9 cellular contexts compared by ENCODE assay signal in the genomic region with DNA sequence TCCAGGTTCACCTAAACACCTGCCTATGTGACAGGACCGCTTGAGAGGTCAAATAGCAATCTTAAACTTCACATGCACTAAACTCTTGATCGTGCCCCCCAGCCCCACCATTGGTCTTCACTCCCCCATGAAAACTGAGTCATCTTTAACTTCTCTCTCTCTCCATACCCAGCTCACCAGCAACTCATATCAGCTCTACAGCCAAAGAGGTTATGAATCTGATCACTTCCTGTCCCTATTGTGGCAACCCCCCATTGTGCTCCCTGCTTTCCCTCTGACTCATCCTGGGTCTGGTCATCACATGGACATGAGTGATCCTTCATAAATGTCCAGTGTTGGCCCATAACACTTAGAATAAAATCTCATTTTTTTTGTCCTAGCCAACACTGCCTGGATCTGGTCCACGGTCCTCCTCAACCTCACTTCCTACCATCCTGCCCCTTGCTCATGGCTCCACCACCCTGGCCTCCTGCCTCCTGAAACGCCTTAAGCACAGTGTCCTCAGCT.
DNase-seq lines count a peak whose midpoint lies in the region; ATAC-seq and TF ChIP-seq lines count a peak whose summit lies in the region.
"Had no signal": no experiment of that assay in that cellular context is flagged by ENCODE, and none has a peak within 500 bp of the region (broad histone marks: within the 10 kb centered on the region; RNA-seq: fewer than 3 reads in every experiment).

No MANE protein-coding gene starts in this region.

- DNase-seq in Calu3 (peak; percentile 12), SK-N-SH (no peak), fibroblast of mammary gland (ENCODE audit: low read depth) (peak; percentile 97), gastrocnemius medialis (no peak), NCI-H2081 treated with DMSO at 0.1 percent for 48 hours (lab: John Stamatoyannopoulos, UW) (no peak), COR-L47 (lab: John Stamatoyannopoulos, UW) (no peak), Kasumi-1 (lab: John Stamatoyannopoulos, UW) (no peak)
- DNase-seq: midbrain had no signal

- H3K27me3 Mint-ChIP-seq in Calu3 (ENCODE audit: unreplicated experiment): no peaks in the 10 kb centered on the region

- peak overlapping the region; percentile 54 for H3K4me2 ChIP-seq in SK-N-SH

- ATAC-seq in gastrocnemius medialis (peak; percentile 16 to 53), HG03045 (IDR thresholded peaks at IDR 0.05; ENCODE audit: unreplicated experiment) (no peak)

- peaks cover 4% of the 10 kb centered on the region for H3K9me3 Mint-ChIP-seq in Calu3 (ENCODE audit: low read depth, unreplicated experiment)

- H3K27ac Mint-ChIP-seq in Calu3 (ENCODE audit: unreplicated experiment): peak overlapping the region; percentile 13

- H3K36me3 ChIP-seq in SK-N-SH (replicated peaks in 1 of 2; ENCODE audit: control insufficient read depth in 1 of 2, insufficient read depth in 2 of 2, low read length in 1 of 2) (peaks cover 59 to 63% of the 10 kb centered on the region in 2 experiments), gastrocnemius medialis (no peaks in the 10 kb centered on the region)

- peaks cover 17% of the 10 kb centered on the region for H3F3A ChIP-seq in SK-N-SH (replicated peaks; ENCODE audit: insufficient read depth)

- H3K27ac ChIP-seq in SK-N-SH (ENCODE audit: low read depth in 2 of 2, low read length in 1 of 2) (peak overlapping the region; percentile 31 to 87; a peak in 3 of 4 replicates), gastrocnemius medialis (no peak overlapping the region)

- H3K4me3 Mint-ChIP-seq in Calu3 (ENCODE audit: low read depth, unreplicated experiment): no peak overlapping the region

- TF ChIP-seq RAD21 in SK-N-SH (IDR thresholded peaks at IDR 0.05; ENCODE audit: low read length): no peak

- TF ChIP-seq EP300 in SK-N-SH (IDR thresholded peaks at IDR 0.05; ENCODE audit: borderline replicate concordance in 1 of 2, low read depth in 1 of 2, low read length in 1 of 2): peak in 1 of 2 experiments; percentile 97; a peak in 2 of 4 replicates

- WGBS in SK-N-SH (ENCODE audit: low lambda C conversion rate): 36% methylated on average over 4 of the region's 4 CpGs

- peak overlapping the region; percentile 27; the same call in 1 of the 2 replicates for H3K9ac ChIP-seq in SK-N-SH

- peaks cover 14 to 55% of the 10 kb centered on the region in 2 experiments; a peak in 3 of 4 replicates for H3K4me1 ChIP-seq in SK-N-SH (ENCODE audit: control insufficient read depth in 1 of 2, insufficient read depth in 2 of 2, low read depth in 1 of 2, low read length in 1 of 2)
- H3K4me1 ChIP-seq in gastrocnemius medialis: peaks cover 0 to 8% of the 10 kb centered on the region in 2 donors

- no peak for TF ChIP-seq POLR2A in gastrocnemius medialis (IDR thresholded peaks at IDR 0.05)

- H3K79me2 ChIP-seq in SK-N-SH (ENCODE audit: insufficient read depth): peaks cover 12% of the 10 kb centered on the region; the same call in 1 of the 2 replicates

- in situ Hi-C loops in gastrocnemius medialis (cut with MboI; ENCODE audit: low sequenced_read_pairs in 4 of 4): no loop called here

- no peak for TF ChIP-seq CTCF in Calu3 (IDR thresholded peaks at IDR 0.05; ENCODE audit: unreplicated experiment)
- TF ChIP-seq CTCF in SK-N-SH (IDR thresholded peaks at IDR 0.05): no peak
- no peak for TF ChIP-seq CTCF in fibroblast of mammary gland (conservative IDR thresholded peaks at IDR 0.05; ENCODE audit: control insufficient read depth, insufficient read depth, low read depth, low read length)
- TF ChIP-seq CTCF in gastrocnemius medialis (IDR thresholded peaks at IDR 0.05 in 4 of 5, conservative IDR thresholded peaks at IDR 0.05 in 1 of 5): no peak

- H3K9me3 ChIP-seq in SK-N-SH (no peaks in the 10 kb centered on the region), gastrocnemius medialis (no peaks in the 10 kb centered on the region)

- no peaks in the 10 kb centered on the region for H3K9me2 ChIP-seq in SK-N-SH

- H3K4me3 ChIP-seq in SK-N-SH (ENCODE audit: low read depth in 2 of 2, low read length in 1 of 2) (no peak overlapping the region), fibroblast of mammary gland (ENCODE audit: control insufficient read depth, low read depth, low read length) (no peak overlapping the region), gastrocnemius medialis (no peak overlapping the region)

- no peak overlapping the region for H2AFZ ChIP-seq in SK-N-SH (ENCODE audit: low read depth)

- POLR2A ChIA-PET in SK-N-SH (lab: Yijun Ruan, JAX): no interaction called here

- CTCF ChIA-PET in Calu3 (lab: Charles Lee): no interaction called here
- CTCF ChIA-PET in SK-N-SH (lab: Yijun Ruan, JAX): interaction anchor here (0.6 to 6.1 kb wide), 4 partner anchors 11 to 36 kb away, joined by 3 to 48 read pairs (median 4); no protein-coding TSS in a partner anchor

- H3K27me3 ChIP-seq in SK-N-SH (ENCODE audit: insufficient read depth) (no peaks in the 10 kb centered on the region), gastrocnemius medialis (no peaks in the 10 kb centered on the region)

- no peaks in the 10 kb centered on the region for H4K20me1 ChIP-seq in SK-N-SH (ENCODE audit: insufficient read depth)

- peaks cover 17% of the 10 kb centered on the region for H3K4me1 Mint-ChIP-seq in Calu3 (ENCODE audit: low read depth, unreplicated experiment)

- no TSS peak for BruUV-seq in Calu3 (replicated peaks; lab: Mats Ljungman, UMichigan)

- no peaks in the 10 kb centered on the region for H3K36me3 Mint-ChIP-seq in Calu3 (ENCODE audit: insufficient read depth, unreplicated experiment)

- intact Hi-C loops in Calu3 (cut with micrococcal nuclease; ENCODE audit: unreplicated experiment): no loop called here
- intact Hi-C loops in gastrocnemius medialis (cut with DNase I; ENCODE audit: low total_unique reads): no loop called here

TF ChIP-seq in SK-N-SH, 30 proteins besides CTCF, POLR2A, EP300 and RAD21 (continues in another document):
- TF ChIP-seq FOSL2 (IDR thresholded peaks at IDR 0.05; ENCODE audit: borderline replicate concordance, low read depth) (peak; percentile 99), SIN3A (IDR thresholded peaks at IDR 0.05; ENCODE audit: borderline replicate concordance, low read depth, low read length) (peak; percentile 58; the same call in 1 of the 2 replicates), TEAD4 (IDR thresholded peaks at IDR 0.05; ENCODE audit: borderline replicate concordance, insufficient read depth) (peak; percentile 88), CHD2 (IDR thresholded peaks at IDR 0.05; ENCODE audit: low read length, partially characterized antibody) (no peak), TAF1 (IDR thresholded peaks at IDR 0.05; ENCODE audit: borderline replicate concordance, low read depth, low read length) (peak; percentile 24; the same call in 1 of the 2 replicates), RFX5 (IDR thresholded peaks at IDR 0.05; ENCODE audit: low read length) (no peak), FOXJ3 (CRISPR knock-in tag; IDR thresholded peaks at IDR 0.05) (no peak), TCF12 (IDR thresholded peaks at IDR 0.05) (peak; percentile 97), RXRA (IDR thresholded peaks at IDR 0.05; ENCODE audit: borderline replicate concordance, low read depth) (peak; percentile 95), NRF1 (IDR thresholded peaks at IDR 0.05; ENCODE audit: low read depth, low read length) (no peak)
- TF ChIP-seq, protein P1, sequence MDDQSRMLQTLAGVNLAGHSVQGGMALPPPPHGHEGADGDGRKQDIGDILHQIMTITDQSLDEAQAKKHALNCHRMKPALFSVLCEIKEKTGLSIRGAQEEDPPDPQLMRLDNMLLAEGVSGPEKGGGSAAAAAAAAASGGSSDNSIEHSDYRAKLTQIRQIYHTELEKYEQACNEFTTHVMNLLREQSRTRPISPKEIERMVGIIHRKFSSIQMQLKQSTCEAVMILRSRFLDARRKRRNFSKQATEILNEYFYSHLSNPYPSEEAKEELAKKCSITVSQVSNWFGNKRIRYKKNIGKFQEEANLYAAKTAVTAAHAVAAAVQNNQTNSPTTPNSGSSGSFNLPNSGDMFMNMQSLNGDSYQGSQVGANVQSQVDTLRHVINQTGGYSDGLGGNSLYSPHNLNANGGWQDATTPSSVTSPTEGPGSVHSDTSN (IDR thresholded peaks at IDR 0.05): peak; percentile 94
- TF ChIP-seq, protein P2, sequence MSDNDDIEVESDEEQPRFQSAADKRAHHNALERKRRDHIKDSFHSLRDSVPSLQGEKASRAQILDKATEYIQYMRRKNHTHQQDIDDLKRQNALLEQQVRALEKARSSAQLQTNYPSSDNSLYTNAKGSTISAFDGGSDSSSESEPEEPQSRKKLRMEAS (IDR thresholded peaks at IDR 0.05; ENCODE audit: low read depth): peak; percentile 95
- TF ChIP-seq, protein P3, sequence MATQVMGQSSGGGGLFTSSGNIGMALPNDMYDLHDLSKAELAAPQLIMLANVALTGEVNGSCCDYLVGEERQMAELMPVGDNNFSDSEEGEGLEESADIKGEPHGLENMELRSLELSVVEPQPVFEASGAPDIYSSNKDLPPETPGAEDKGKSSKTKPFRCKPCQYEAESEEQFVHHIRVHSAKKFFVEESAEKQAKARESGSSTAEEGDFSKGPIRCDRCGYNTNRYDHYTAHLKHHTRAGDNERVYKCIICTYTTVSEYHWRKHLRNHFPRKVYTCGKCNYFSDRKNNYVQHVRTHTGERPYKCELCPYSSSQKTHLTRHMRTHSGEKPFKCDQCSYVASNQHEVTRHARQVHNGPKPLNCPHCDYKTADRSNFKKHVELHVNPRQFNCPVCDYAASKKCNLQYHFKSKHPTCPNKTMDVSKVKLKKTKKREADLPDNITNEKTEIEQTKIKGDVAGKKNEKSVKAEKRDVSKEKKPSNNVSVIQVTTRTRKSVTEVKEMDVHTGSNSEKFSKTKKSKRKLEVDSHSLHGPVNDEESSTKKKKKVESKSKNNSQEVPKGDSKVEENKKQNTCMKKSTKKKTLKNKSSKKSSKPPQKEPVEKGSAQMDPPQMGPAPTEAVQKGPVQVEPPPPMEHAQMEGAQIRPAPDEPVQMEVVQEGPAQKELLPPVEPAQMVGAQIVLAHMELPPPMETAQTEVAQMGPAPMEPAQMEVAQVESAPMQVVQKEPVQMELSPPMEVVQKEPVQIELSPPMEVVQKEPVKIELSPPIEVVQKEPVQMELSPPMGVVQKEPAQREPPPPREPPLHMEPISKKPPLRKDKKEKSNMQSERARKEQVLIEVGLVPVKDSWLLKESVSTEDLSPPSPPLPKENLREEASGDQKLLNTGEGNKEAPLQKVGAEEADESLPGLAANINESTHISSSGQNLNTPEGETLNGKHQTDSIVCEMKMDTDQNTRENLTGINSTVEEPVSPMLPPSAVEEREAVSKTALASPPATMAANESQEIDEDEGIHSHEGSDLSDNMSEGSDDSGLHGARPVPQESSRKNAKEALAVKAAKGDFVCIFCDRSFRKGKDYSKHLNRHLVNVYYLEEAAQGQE (IDR thresholded peaks at IDR 0.05; ENCODE audit: low read depth, low read length): 0 out of 2 replicates have a peak, but pooled peaks have one; percentile 42

Comparison
In these comparisons a context has a peak if more than half of its experiments do, and no peak if none do; other contexts are left out.
1. DNase-seq: peak in Calu3 (single experiment) and fibroblast of mammary gland (single experiment); none in SK-N-SH (single experiment), gastrocnemius medialis (0 of 2), NCI-H2081 treated with DMSO at 0.1 percent for 48 hours (single experiment), COR-L47 (single experiment) and Kasumi-1 (0 of 2).
2. H3K27ac ChIP-seq: peak in SK-N-SH (2 of 2); none in gastrocnemius medialis (0 of 4).